Comparison of ENCODE assay signal across 27 cellular contexts in the genomic region with DNA sequence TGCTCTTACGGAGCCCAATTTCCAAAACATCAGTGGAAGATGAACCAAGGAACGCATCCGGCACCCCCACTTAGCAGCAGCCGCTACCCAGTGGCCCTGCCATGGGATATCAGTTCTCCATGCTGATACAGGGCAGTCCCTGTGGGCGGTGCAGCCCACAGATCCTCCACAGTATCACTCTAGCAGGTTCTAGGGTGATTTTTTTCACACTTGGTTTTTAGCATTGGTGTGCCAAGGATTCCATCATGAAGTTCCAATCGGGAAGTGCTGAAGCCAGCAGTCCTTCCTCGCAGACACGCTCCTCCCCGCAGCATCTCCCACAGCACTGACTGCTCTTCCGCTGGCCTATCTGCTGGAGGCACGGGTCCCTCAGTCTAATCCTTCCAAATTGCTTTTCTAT.
"Had no signal": no experiment of that assay in that cellular context is flagged by ENCODE, and none has a peak within 500 bp of the region (broad histone marks: within the 10 kb centered on the region; RNA-seq: fewer than 3 reads in every experiment).

No MANE protein-coding gene starts in this region.

- H3K9me3 Mint-ChIP-seq: naive thymus-derived CD8-positive, alpha-beta T cell; stimulated activated naive B cell treated with anti-CD40 and anti-IgM and Interleukin-4, amounts not matched to agents 10 μg/mL and 1 μg/mL and 100 μg/mL, for 72 hours had no signal

- H3K27me3 ChIP-seq: pancreas, right lobe of liver, stomach, testis, thyroid gland, transverse colon, vagina had no signal

- H3K4me3 Mint-ChIP-seq: naive thymus-derived CD8-positive, alpha-beta T cell; nephron; neural crest cell; stimulated activated naive B cell treated with anti-CD40 and anti-IgM and Interleukin-4, amounts not matched to agents 10 μg/mL and 1 μg/mL and 100 μg/mL, for 72 hours had no signal

- H3K4me3 ChIP-seq: lower lobe of right lung, pancreas, prostate gland, right lobe of liver, skin epidermis, stomach, testis, thyroid gland, transverse colon, vagina had no signal

- H3K4me1 ChIP-seq: prostate gland had no signal

- H3K9me3 ChIP-seq: lower lobe of right lung, pancreas, prostate gland, right lobe of liver, stomach, testis, thyroid gland, transverse colon, vagina had no signal

- H3K27ac Mint-ChIP-seq: naive thymus-derived CD8-positive, alpha-beta T cell; nephron had no signal

- H3K36me3 Mint-ChIP-seq: naive thymus-derived CD8-positive, alpha-beta T cell had no signal

- DNase-seq: hippocampal formation; kidney glomerular epithelial cell; left cardiac atrium; lower lobe of right lung; mammary epithelial cell; mesenchymal stem cell; naive thymus-derived CD8-positive, alpha-beta T cell; nucleus accumbens; pancreas; posterior cingulate gyrus; right lobe of liver; stimulated activated CD4-positive, alpha-beta T cell treated with anti-CD3 and anti-CD28 coated beads, Interleukin-12 subunit alpha, Interleukin-12 subunit beta, amount 100 ng/mL, for 4 hours; stimulated activated CD4-positive, alpha-beta T cell treated with anti-CD3 and anti-CD28 coated beads, Interleukin-15, amount 100 ng/mL, for 24 hours; stimulated activated CD4-positive, alpha-beta T cell treated with anti-CD3 and anti-CD28 coated beads, Interleukin-2, amount 100 ng/mL, for 24 hours; stimulated activated CD4-positive, alpha-beta T cell treated with anti-CD3 and anti-CD28 coated beads, Interleukin-4, amount 100 ng/mL, for 1 hour; stimulated activated naive B cell treated with anti-CD40 and anti-IgM and Interleukin-4, amounts not matched to agents 10 μg/mL and 1 μg/mL and 100 μg/mL, for 72 hours; stimulated activated naive CD8-positive, alpha-beta T cell treated with anti-CD3 and anti-CD28 coated beads, Interleukin-15, Interleukin-2, amounts not matched to agents 100 U/mL and 50 U/mL, for 24 hours; stomach; testis; thyroid gland; transverse colon had no signal

- ATAC-seq: left cardiac atrium; left lobe of liver; lower lobe of right lung; naive thymus-derived CD8-positive, alpha-beta T cell; pancreas; right lobe of liver; stimulated activated naive CD8-positive, alpha-beta T cell treated with anti-CD3 and anti-CD28 coated beads, Interleukin-15, Interleukin-2, amounts not matched to agents 100 U/mL and 50 U/mL, for 24 hours had no signal

- H3K36me3 ChIP-seq: lower lobe of right lung, pancreas, prostate gland, right lobe of liver, stomach, thyroid gland, transverse colon, vagina had no signal

- H3K27ac ChIP-seq: lower lobe of right lung, pancreas, prostate gland, right lobe of liver, skin epidermis, stomach, testis, thyroid gland, transverse colon, vagina had no signal

- H3K4me1 Mint-ChIP-seq: naive thymus-derived CD8-positive, alpha-beta T cell; neural crest cell had no signal
